In the genomic region with DNA sequence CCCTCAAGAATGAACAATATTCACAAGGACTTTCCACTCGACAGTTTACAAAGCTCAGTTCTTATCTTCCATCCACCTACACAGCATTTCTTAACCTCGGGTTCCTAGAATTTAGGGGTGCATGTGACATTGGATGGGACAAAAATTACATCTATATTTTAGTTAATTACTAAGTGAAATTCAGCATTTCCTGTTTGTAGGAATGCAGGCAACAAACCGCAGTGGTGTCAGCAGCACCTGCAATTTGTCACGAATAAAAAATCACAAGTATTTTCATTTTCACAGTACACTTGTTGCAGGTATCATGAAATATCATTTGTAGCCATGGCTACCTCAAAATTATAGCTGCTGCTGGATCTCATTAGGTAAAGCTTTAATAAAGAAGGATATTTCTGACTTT, we compare ENCODE assay signal across 14 cellular contexts. TPM values are rescaled to one million over a fixed set of nuclear protein-coding genes. Genes with fewer than 3 reads are reported as not detected.
A peak's percentile ranks its signal among the peaks of the same experiment; 100 is the strongest.
DNase-seq lines count a peak whose midpoint lies in the region; ATAC-seq lines count a peak whose summit lies in the region.
"Had no signal": no experiment of that assay in that cellular context is flagged by ENCODE, and none has a peak within 500 bp of the region (broad histone marks: within the 10 kb centered on the region; RNA-seq: fewer than 3 reads in every experiment).

No MANE protein-coding gene starts in this region.

- peak; percentile 35 for DNase-seq in stimulated activated CD4-positive, alpha-beta T cell treated with anti-CD3 and anti-CD28 coated beads, Interleukin-15, amount 100 ng/mL, for 24 hours
- no peak for DNase-seq in stimulated activated CD4-positive, alpha-beta T cell treated with anti-CD3 and anti-CD28 coated beads, Interleukin-4, amount 100 ng/mL, for 1 hour
- DNase-seq in T-helper 2 cell treated with Interferon-gamma antibody and Interleukin-4, amounts not matched to agents 5 μg/mL and 100 μg/mL, for 36 hours (ENCODE audit: low spot score), result no peak
- DNase-seq in activated naive CD8-positive, alpha-beta T cell treated with anti-CD3 and anti-CD28 coated beads for 36 hours, result no peak
- DNase-seq in stimulated activated naive B cell treated with anti-CD40 and anti-IgM and Interleukin-4, amounts not matched to agents 10 μg/mL and 1 μg/mL and 100 μg/mL, for 72 hours, result no peak
- DNase-seq in superior temporal gyrus (ENCODE audit: extremely low spot score), result no peak
- no peak for DNase-seq in stimulated activated CD8-positive, alpha-beta memory T cell treated with anti-CD3 and anti-CD28 coated beads, Interleukin-4, amount 100 ng/mL, for 48 hours
- DNase-seq: Calu3, GF-D8, NCI-H1092 treated with DMSO at 0.1 percent for 48 hours, testis had no signal

- H3K4me1 Mint-ChIP-seq in T-helper 2 cell treated with Interferon-gamma antibody and Interleukin-4, amounts not matched to agents 5 μg/mL and 100 μg/mL, for 36 hours (ENCODE audit: low read depth), result peaks cover 41% of the 10 kb centered on the region
- H3K4me1 Mint-ChIP-seq in activated naive CD8-positive, alpha-beta T cell treated with anti-CD3 and anti-CD28 coated beads for 36 hours, result peaks cover 69% of the 10 kb centered on the region
- peaks cover 52 to 87% of the 10 kb centered on the region in 2 donors for H3K4me1 Mint-ChIP-seq in stimulated activated naive B cell treated with anti-CD40 and anti-IgM and Interleukin-4, amounts not matched to agents 10 μg/mL and 1 μg/mL and 100 μg/mL, for 72 hours

- ATAC-seq in stimulated activated naive B cell treated with anti-CD40 and anti-IgM and Interleukin-4, amounts not matched to agents 10 μg/mL and 1 μg/mL and 100 μg/mL, for 72 hours (replicated peaks), result no peak
- no peak for ATAC-seq in GM21381 (IDR thresholded peaks at IDR 0.05; ENCODE audit: unreplicated experiment)

- peaks cover 3% of the 10 kb centered on the region for H3K9me3 Mint-ChIP-seq in T-helper 2 cell treated with Interferon-gamma antibody and Interleukin-4, amounts not matched to agents 5 μg/mL and 100 μg/mL, for 36 hours
- peaks cover 27% of the 10 kb centered on the region for H3K9me3 Mint-ChIP-seq in activated naive CD8-positive, alpha-beta T cell treated with anti-CD3 and anti-CD28 coated beads for 36 hours
- peaks cover 3% of the 10 kb centered on the region in 2 donors for H3K9me3 Mint-ChIP-seq in stimulated activated naive B cell treated with anti-CD40 and anti-IgM and Interleukin-4, amounts not matched to agents 10 μg/mL and 1 μg/mL and 100 μg/mL, for 72 hours

- H3K4me3 Mint-ChIP-seq in T-helper 2 cell treated with Interferon-gamma antibody and Interleukin-4, amounts not matched to agents 5 μg/mL and 100 μg/mL, for 36 hours, result peak overlapping the region; percentile 90
- peak overlapping the region; percentile 58 for H3K4me3 Mint-ChIP-seq in activated naive CD8-positive, alpha-beta T cell treated with anti-CD3 and anti-CD28 coated beads for 36 hours
- H3K4me3 Mint-ChIP-seq in stimulated activated naive B cell treated with anti-CD40 and anti-IgM and Interleukin-4, amounts not matched to agents 10 μg/mL and 1 μg/mL and 100 μg/mL, for 72 hours, result peak overlapping the region in 1 of 2 donors; percentile 54
- H3K4me3 Mint-ChIP-seq: brain; dendritic cell treated with granulocyte-macrophage colony-stimulating factor and Interleukin-4, amounts not matched to agents 40 ng/mL and 50 ng/mL, for 4 days had no signal

- H3K27ac Mint-ChIP-seq in T-helper 2 cell treated with Interferon-gamma antibody and Interleukin-4, amounts not matched to agents 5 μg/mL and 100 μg/mL, for 36 hours, result peak overlapping the region; percentile 94
- peak overlapping the region; percentile 95 for H3K27ac Mint-ChIP-seq in activated naive CD8-positive, alpha-beta T cell treated with anti-CD3 and anti-CD28 coated beads for 36 hours
- peak overlapping the region; percentile 67 for H3K27ac Mint-ChIP-seq in stimulated activated naive B cell treated with anti-CD40 and anti-IgM and Interleukin-4, amounts not matched to agents 10 μg/mL and 1 μg/mL and 100 μg/mL, for 72 hours
- H3K27ac Mint-ChIP-seq: brain; dendritic cell treated with granulocyte-macrophage colony-stimulating factor and Interleukin-4, amounts not matched to agents 40 ng/mL and 50 ng/mL, for 4 days had no signal

- H3K36me3 Mint-ChIP-seq in T-helper 2 cell treated with Interferon-gamma antibody and Interleukin-4, amounts not matched to agents 5 μg/mL and 100 μg/mL, for 36 hours (ENCODE audit: low read depth), result peaks cover 17% of the 10 kb centered on the region
- peaks cover 41% of the 10 kb centered on the region for H3K36me3 Mint-ChIP-seq in activated naive CD8-positive, alpha-beta T cell treated with anti-CD3 and anti-CD28 coated beads for 36 hours
- H3K36me3 Mint-ChIP-seq in stimulated activated naive B cell treated with anti-CD40 and anti-IgM and Interleukin-4, amounts not matched to agents 10 μg/mL and 1 μg/mL and 100 μg/mL, for 72 hours, result peaks cover 4 to 7% of the 10 kb centered on the region in 2 donors
- H3K36me3 Mint-ChIP-seq: brain had no signal

- H3K27me3 Mint-ChIP-seq in T-helper 2 cell treated with Interferon-gamma antibody and Interleukin-4, amounts not matched to agents 5 μg/mL and 100 μg/mL, for 36 hours (ENCODE audit: low read depth), result no peaks in the 10 kb centered on the region
- no peaks in the 10 kb centered on the region for H3K27me3 Mint-ChIP-seq in activated naive CD8-positive, alpha-beta T cell treated with anti-CD3 and anti-CD28 coated beads for 36 hours
- no peaks in the 10 kb centered on the region for H3K27me3 Mint-ChIP-seq in stimulated activated naive B cell treated with anti-CD40 and anti-IgM and Interleukin-4, amounts not matched to agents 10 μg/mL and 1 μg/mL and 100 μg/mL, for 72 hours

RNA-seq across cellular contexts. Expression of a gene that starts 36.2 kb away (rescaled TPM):
- total RNA-seq in activated naive CD8-positive, alpha-beta T cell treated with anti-CD3 and anti-CD28 coated beads for 36 hours, result 10 to 100 TPM; 85.0 to 89.2 TPM
